In the genomic region with DNA sequence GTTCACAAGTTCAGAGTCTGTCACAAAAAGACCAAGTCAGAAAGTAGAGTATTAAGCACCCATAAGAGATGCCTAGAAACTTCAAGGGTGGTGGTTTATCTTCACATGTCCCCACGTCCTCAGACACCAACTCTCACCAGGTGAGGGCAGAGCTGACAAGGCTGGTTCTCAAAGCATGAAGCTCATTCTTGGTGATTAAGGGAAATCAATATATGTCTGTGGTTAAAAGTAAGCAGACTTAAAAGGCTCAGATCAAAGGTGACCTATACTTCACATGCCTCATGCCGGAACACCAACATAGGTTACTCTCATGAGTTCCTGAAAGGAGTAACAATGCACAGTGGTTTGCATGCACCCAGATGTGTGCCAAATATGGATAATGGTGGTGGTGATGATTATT, we compare ENCODE assay signal across 25 cellular contexts. TPM values are rescaled to one million over a fixed set of nuclear protein-coding genes. Genes with fewer than 3 reads are reported as not detected.
DNase-seq lines count a peak whose midpoint lies in the region; ATAC-seq and TF ChIP-seq lines count a peak whose summit lies in the region.
"Had no signal": no experiment of that assay in that cellular context is flagged by ENCODE, and none has a peak within 500 bp of the region (broad histone marks: within the 10 kb centered on the region; RNA-seq: fewer than 3 reads in every experiment).

No MANE protein-coding gene starts in this region.

- ATAC-seq in naive thymus-derived CD4-positive, alpha-beta T cell, result no peak
- ATAC-seq: lower lobe of right lung, pancreas, SK-N-SH treated with all-trans-retinoic acid at 6 μM for 48 hours had no signal

- TF ChIP-seq CTCF in GM13977 (IDR thresholded peaks at IDR 0.05; ENCODE audit: extremely low read depth, insufficient read depth, missing control alignments), result peak; percentile 34

- H3K27me3 Mint-ChIP-seq in activated CD4-positive, alpha-beta memory T cell treated with anti-CD3 and anti-CD28 coated beads for 36 hours, result peaks cover 20% of the 10 kb centered on the region
- H3K27me3 Mint-ChIP-seq in activated CD4-positive, alpha-beta memory T cell treated with anti-CD3 and anti-CD28 coated beads, Interleukin-2, amount 10 ng/mL, durations not matched to agents 7 days and 5 days, result peaks cover 30% of the 10 kb centered on the region
- H3K27me3 Mint-ChIP-seq in naive thymus-derived CD4-positive, alpha-beta T cell, result peaks cover 0 to 35% (median 10%) of the 10 kb centered on the region in 5 donors
- H3K27me3 Mint-ChIP-seq: activated naive CD4-positive, alpha-beta T cell treated with anti-CD3 and anti-CD28 coated beads, Interleukin-2, amount 50 U/mL, for 24 hours had no signal

- no peak overlapping the region for H3K27ac ChIP-seq in naive thymus-derived CD4-positive, alpha-beta T cell (ENCODE audit: low read depth, low read length)
- H3K27ac ChIP-seq: dorsolateral prefrontal cortex, esophagus squamous epithelium, lower lobe of right lung, pancreas had no signal

- H3K4me1 ChIP-seq in naive thymus-derived CD4-positive, alpha-beta T cell (ENCODE audit: control insufficient read depth in 2 of 2, insufficient read depth in 2 of 2, low read length in 2 of 2), result no peaks in the 10 kb centered on the region
- H3K4me1 ChIP-seq: esophagus squamous epithelium, lower lobe of right lung, pancreas had no signal

- in situ Hi-C loops in GM13977 (cut with MboI; ENCODE audit: low pct_unique_long_range_greater_than_20kb, low sequenced_read_pairs, unreplicated experiment), result no loop called here

- POLR2A ChIA-PET in activated CD4-positive, alpha-beta memory T cell treated with anti-CD3 and anti-CD28 coated beads for 36 hours (lab: Charles Lee), result no interaction called here
- POLR2A ChIA-PET in activated CD4-positive, alpha-beta memory T cell treated with anti-CD3 and anti-CD28 coated beads, Interleukin-2, amount 10 ng/mL, durations not matched to agents 7 days and 5 days (lab: Charles Lee), result interaction anchor here (0.6 kb wide), 1 partner anchor 21 kb away, joined by 4 read pairs; no protein-coding TSS in a partner anchor
- POLR2A ChIA-PET in naive thymus-derived CD4-positive, alpha-beta T cell (lab: Charles Lee), result no interaction called here

- no peak overlapping the region for H3K4me3 Mint-ChIP-seq in activated CD4-positive, alpha-beta memory T cell treated with anti-CD3 and anti-CD28 coated beads for 36 hours
- no peak overlapping the region for H3K4me3 Mint-ChIP-seq in activated CD4-positive, alpha-beta memory T cell treated with anti-CD3 and anti-CD28 coated beads, Interleukin-2, amount 10 ng/mL, durations not matched to agents 7 days and 5 days
- no peak overlapping the region for H3K4me3 Mint-ChIP-seq in naive thymus-derived CD4-positive, alpha-beta T cell
- H3K4me3 Mint-ChIP-seq: activated naive CD4-positive, alpha-beta T cell treated with anti-CD3 and anti-CD28 coated beads, Interleukin-2, amount 50 U/mL, for 24 hours; HFFc6; stimulated activated naive CD8-positive, alpha-beta T cell treated with anti-CD3 and anti-CD28 coated beads, Interleukin-15, Interleukin-2, amounts not matched to agents 100 ng/mL and 50 ng/mL, for 24 hours had no signal

- no peak overlapping the region for H3K4me3 ChIP-seq in naive thymus-derived CD4-positive, alpha-beta T cell (ENCODE audit: low read length)
- H3K4me3 ChIP-seq: dorsolateral prefrontal cortex, esophagus squamous epithelium, lower lobe of right lung, pancreas had no signal

- H3K27ac Mint-ChIP-seq in activated CD4-positive, alpha-beta memory T cell treated with anti-CD3 and anti-CD28 coated beads for 36 hours, result no peak overlapping the region
- H3K27ac Mint-ChIP-seq in activated CD4-positive, alpha-beta memory T cell treated with anti-CD3 and anti-CD28 coated beads, Interleukin-2, amount 10 ng/mL, durations not matched to agents 7 days and 5 days, result no peak overlapping the region
- H3K27ac Mint-ChIP-seq in naive thymus-derived CD4-positive, alpha-beta T cell, result no peak overlapping the region
- H3K27ac Mint-ChIP-seq: activated naive CD4-positive, alpha-beta T cell treated with anti-CD3 and anti-CD28 coated beads, Interleukin-2, amount 50 U/mL, for 24 hours; HFFc6; stimulated activated naive CD8-positive, alpha-beta T cell treated with anti-CD3 and anti-CD28 coated beads, Interleukin-15, Interleukin-2, amounts not matched to agents 100 ng/mL and 50 ng/mL, for 24 hours had no signal

- H3K9me3 Mint-ChIP-seq in activated CD4-positive, alpha-beta memory T cell treated with anti-CD3 and anti-CD28 coated beads for 36 hours, result no peaks in the 10 kb centered on the region
- H3K9me3 Mint-ChIP-seq in activated CD4-positive, alpha-beta memory T cell treated with anti-CD3 and anti-CD28 coated beads, Interleukin-2, amount 10 ng/mL, durations not matched to agents 7 days and 5 days, result no peaks in the 10 kb centered on the region
- H3K9me3 Mint-ChIP-seq in naive thymus-derived CD4-positive, alpha-beta T cell, result no peaks in the 10 kb centered on the region
- H3K9me3 Mint-ChIP-seq: activated naive CD4-positive, alpha-beta T cell treated with anti-CD3 and anti-CD28 coated beads, Interleukin-2, amount 50 U/mL, for 24 hours; HFFc6; stimulated activated naive CD8-positive, alpha-beta T cell treated with anti-CD3 and anti-CD28 coated beads, Interleukin-15, Interleukin-2, amounts not matched to agents 100 ng/mL and 50 ng/mL, for 24 hours had no signal

- CTCF ChIA-PET in activated CD4-positive, alpha-beta memory T cell treated with anti-CD3 and anti-CD28 coated beads for 36 hours (lab: Charles Lee), result interaction anchor here (0.9 to 1.5 kb wide), 7 partner anchors 15 to 50 kb away, joined by 3 to 12 read pairs (median 3); no protein-coding TSS in a partner anchor
- CTCF ChIA-PET in activated CD4-positive, alpha-beta memory T cell treated with anti-CD3 and anti-CD28 coated beads, Interleukin-2, amount 10 ng/mL, durations not matched to agents 7 days and 5 days (lab: Charles Lee), result interaction anchor here (0.9 to 1.3 kb wide), 3 partner anchors 9 to 50 kb away, joined by 3 read pairs; no protein-coding TSS in a partner anchor
- CTCF ChIA-PET in naive thymus-derived CD4-positive, alpha-beta T cell (lab: Charles Lee), result no interaction called here

- no peaks in the 10 kb centered on the region for H3K36me3 Mint-ChIP-seq in activated CD4-positive, alpha-beta memory T cell treated with anti-CD3 and anti-CD28 coated beads for 36 hours
- no peaks in the 10 kb centered on the region for H3K36me3 Mint-ChIP-seq in activated CD4-positive, alpha-beta memory T cell treated with anti-CD3 and anti-CD28 coated beads, Interleukin-2, amount 10 ng/mL, durations not matched to agents 7 days and 5 days (ENCODE audit: low read depth)
- no peaks in the 10 kb centered on the region for H3K36me3 Mint-ChIP-seq in naive thymus-derived CD4-positive, alpha-beta T cell
- H3K36me3 Mint-ChIP-seq: activated naive CD4-positive, alpha-beta T cell treated with anti-CD3 and anti-CD28 coated beads, Interleukin-2, amount 50 U/mL, for 24 hours had no signal

- no peaks in the 10 kb centered on the region for H3K27me3 ChIP-seq in naive thymus-derived CD4-positive, alpha-beta T cell (ENCODE audit: control insufficient read depth in 2 of 2, insufficient read depth in 2 of 2, low read length in 2 of 2)
- H3K27me3 ChIP-seq: esophagus squamous epithelium, pancreas had no signal

- intact Hi-C loops in activated CD4-positive, alpha-beta memory T cell treated with anti-CD3 and anti-CD28 coated beads for 36 hours (cut with micrococcal nuclease), result loop anchor here (1.0 to 5.0 kb wide), 5 partner anchors 14 to 51 kb away; no protein-coding TSS in a partner anchor
- intact Hi-C loops in naive thymus-derived CD4-positive, alpha-beta T cell (cut with micrococcal nuclease), result loop anchor here in 1 of 2 donors (1.0 kb wide), 2 partner anchors 21 to 50 kb away; no protein-coding TSS in a partner anchor

- no peaks in the 10 kb centered on the region for H3K36me3 ChIP-seq in naive thymus-derived CD4-positive, alpha-beta T cell (ENCODE audit: control insufficient read depth in 2 of 3, insufficient read depth in 3 of 3, low read length in 3 of 3)
- H3K36me3 ChIP-seq: esophagus squamous epithelium, lower lobe of right lung, pancreas had no signal

- no peaks in the 10 kb centered on the region for H3K9me3 ChIP-seq in naive thymus-derived CD4-positive, alpha-beta T cell (ENCODE audit: control insufficient read depth in 2 of 3, low read length in 3 of 3)
- H3K9me3 ChIP-seq: esophagus squamous epithelium, lower lobe of right lung, pancreas had no signal

- peaks cover 16% of the 10 kb centered on the region for H3K4me1 Mint-ChIP-seq in activated CD4-positive, alpha-beta memory T cell treated with anti-CD3 and anti-CD28 coated beads for 36 hours (ENCODE audit: low read depth)
- peaks cover 22% of the 10 kb centered on the region for H3K4me1 Mint-ChIP-seq in activated CD4-positive, alpha-beta memory T cell treated with anti-CD3 and anti-CD28 coated beads, Interleukin-2, amount 10 ng/mL, durations not matched to agents 7 days and 5 days
- peaks cover 1 to 11% (median 11%) of the 10 kb centered on the region in 7 donors for H3K4me1 Mint-ChIP-seq in naive thymus-derived CD4-positive, alpha-beta T cell

- DNase-seq in activated CD4-positive, alpha-beta memory T cell treated with anti-CD3 and anti-CD28 coated beads for 36 hours, result peak; percentile 60
- no peak for DNase-seq in activated CD4-positive, alpha-beta memory T cell treated with anti-CD3 and anti-CD28 coated beads, Interleukin-2, amount 10 ng/mL, durations not matched to agents 7 days and 5 days
- DNase-seq in GM13977 (ENCODE audit: low spot score) (no peak), NCI-H510A treated with DMSO at 0.1 percent for 48 hours (lab: John Stamatoyannopoulos, UW) (no peak), HuH-7.5 (ENCODE audit: low spot score) (no peak), foreskin melanocyte (no peak)
- peak; percentile 20 to 28 for DNase-seq in activated CD4-positive, alpha-beta T cell treated with anti-CD3 and anti-CD28 coated beads, Interleukin-2, amount 50 U/mL, for 48 hours
- peak in 5 of 9 donors; percentile 2 to 17 (median 9) for DNase-seq in naive thymus-derived CD4-positive, alpha-beta T cell
- DNase-seq: dorsolateral prefrontal cortex, esophagus squamous epithelium, head of caudate nucleus, HFFc6, IMR-90, lower lobe of right lung, NCI-H1048, NCI-H2081 treated with DMSO at 0.1 percent for 48 hours, NCI-H69, pancreas had no signal

RNA-seq across cellular contexts. Expression of gene IL17A, which starts 27.0 kb away (rescaled TPM):
- total RNA-seq in activated CD4-positive, alpha-beta memory T cell treated with anti-CD3 and anti-CD28 coated beads for 36 hours, result 10 to 100 TPM; 33.7 to 35.3 TPM
- total RNA-seq in activated CD4-positive, alpha-beta memory T cell treated with anti-CD3 and anti-CD28 coated beads, Interleukin-2, amount 10 ng/mL, durations not matched to agents 7 days and 5 days, result 1 to 10 TPM; 5.5 to 6.2 TPM
- total RNA-seq in naive thymus-derived CD4-positive, alpha-beta T cell, result not detected
- not detected for polyA plus RNA-seq in naive thymus-derived CD4-positive, alpha-beta T cell
- total RNA-seq: A673, Daoy, dorsolateral prefrontal cortex, esophagus squamous epithelium, HFFc6, IMR-90, lower lobe of right lung, pancreas, skeletal muscle tissue, ureter had no signal
- polyA plus RNA-seq: IMR-90, pancreas had no signal

RNA-seq across cellular contexts. Expression of gene IL17F, which starts 31.2 kb away (rescaled TPM):
- 100 to 1,000 TPM; 113 to 119 TPM for total RNA-seq in activated CD4-positive, alpha-beta memory T cell treated with anti-CD3 and anti-CD28 coated beads for 36 hours
- total RNA-seq in activated CD4-positive, alpha-beta memory T cell treated with anti-CD3 and anti-CD28 coated beads, Interleukin-2, amount 10 ng/mL, durations not matched to agents 7 days and 5 days, result 10 to 100 TPM; 12.6 to 13.3 TPM
- under 1 TPM in 1 of 5 experiments, not detected in 4; 0.48 TPM for total RNA-seq in naive thymus-derived CD4-positive, alpha-beta T cell
- not detected for polyA plus RNA-seq in naive thymus-derived CD4-positive, alpha-beta T cell
- total RNA-seq: A673, Daoy, HFFc6, IMR-90, lower lobe of right lung, pancreas, skeletal muscle tissue, ureter had no signal
- polyA plus RNA-seq: IMR-90, pancreas had no signal

Comparison
In these comparisons a context has a peak if more than half of its experiments do, and no peak if none do; other contexts are left out.
1. DNase-seq: peak in activated CD4-positive, alpha-beta memory T cell treated with anti-CD3 and anti-CD28 coated beads for 36 hours (single experiment), activated CD4-positive, alpha-beta T cell treated with anti-CD3 and anti-CD28 coated beads, Interleukin-2, amount 50 U/mL, for 48 hours (2 of 2) and naive thymus-derived CD4-positive, alpha-beta T cell (5 of 9); none in activated CD4-positive, alpha-beta memory T cell treated with anti-CD3 and anti-CD28 coated beads, Interleukin-2, amount 10 ng/mL, durations not matched to agents 7 days and 5 days (single experiment), GM13977 (single experiment), NCI-H510A treated with DMSO at 0.1 percent for 48 hours (single experiment), HuH-7.5 (single experiment) and foreskin melanocyte (single experiment).
2. RNA of gene IL17A, which starts 27.0 kb away (total RNA-seq): 33.7 to 35.3 TPM in activated CD4-positive, alpha-beta memory T cell treated with anti-CD3 and anti-CD28 coated beads for 36 hours and 5.5 to 6.2 TPM in activated CD4-positive, alpha-beta memory T cell treated with anti-CD3 and anti-CD28 coated beads, Interleukin-2, amount 10 ng/mL, durations not matched to agents 7 days and 5 days; not detected in naive thymus-derived CD4-positive, alpha-beta T cell; every median in the first group is over 4 times any median in the second.
3. RNA of gene IL17F, which starts 31.2 kb away (total RNA-seq): 113 to 119 TPM in activated CD4-positive, alpha-beta memory T cell treated with anti-CD3 and anti-CD28 coated beads for 36 hours and 12.6 to 13.3 TPM in activated CD4-positive, alpha-beta memory T cell treated with anti-CD3 and anti-CD28 coated beads, Interleukin-2, amount 10 ng/mL, durations not matched to agents 7 days and 5 days; 0.48 TPM in naive thymus-derived CD4-positive, alpha-beta T cell; every median in the first group is over 4 times any median in the second.